ENCODE assay signal across 8 cellular contexts in the genomic region with DNA sequence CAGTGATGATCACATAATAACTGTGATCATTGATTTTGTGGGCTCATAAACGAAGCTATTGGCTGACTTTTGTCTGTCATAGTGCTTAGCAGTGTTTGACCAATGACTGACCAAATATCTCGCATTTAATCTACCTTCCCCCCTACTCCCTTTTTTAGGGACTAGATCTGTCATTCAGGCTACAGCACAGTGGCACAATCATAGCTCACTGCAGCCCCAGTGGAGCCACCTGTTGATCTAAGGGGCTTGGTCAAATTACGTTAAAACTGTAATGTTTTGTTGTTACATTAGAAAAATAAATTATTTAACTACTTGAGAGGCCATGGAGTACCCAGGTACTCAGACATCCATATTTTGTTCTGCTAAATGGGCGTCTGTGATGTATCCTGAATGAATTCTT. TPM values are rescaled to one million over a fixed set of nuclear protein-coding genes. Genes with fewer than 3 reads are reported as not detected.
A peak's percentile ranks its signal among the peaks of the same experiment; 100 is the strongest.
DNase-seq lines count a peak whose midpoint lies in the region; TF ChIP-seq lines count a peak whose summit lies in the region.

No MANE protein-coding gene starts in this region.

- CTCF ChIA-PET in activated CD4-positive, alpha-beta T cell treated with anti-CD3 and anti-CD28 coated beads, Interleukin-2, amount 10 ng/mL, durations not matched to agents 7 days and 5 days (lab: Charles Lee): no interaction called here

- peak overlapping the region; percentile 89 to 98 for H3K9ac ChIP-seq in stomach smooth muscle (ENCODE audit: low read length in 2 of 2)

- peaks cover 22% of the 10 kb centered on the region for H3K4me1 Mint-ChIP-seq in activated CD4-positive, alpha-beta T cell treated with anti-CD3 and anti-CD28 coated beads, Interleukin-2, amount 10 ng/mL, durations not matched to agents 7 days and 5 days
- H3K4me1 Mint-ChIP-seq in T-helper 1 cell treated with Interleukin-12 subunit alpha and Interleukin-12 subunit beta and Interleukin-4 antibody, amounts not matched to agents 30 μg/mL and 1 μg/mL, for 36 hours (ENCODE audit: low read depth): peaks cover 13% of the 10 kb centered on the region
- peaks cover 5% of the 10 kb centered on the region for H3K4me1 Mint-ChIP-seq in glutamatergic neuron (ENCODE audit: low read depth, unreplicated experiment)

- H3K4me1 ChIP-seq in stomach smooth muscle (ENCODE audit: control insufficient read depth, insufficient read depth, low read length): peaks cover 10% of the 10 kb centered on the region

- no peaks in the 10 kb centered on the region for H3K27me3 ChIP-seq in stomach smooth muscle (ENCODE audit: control insufficient read depth in 1 of 2, insufficient read depth in 2 of 2, low read length in 2 of 2)

- no peaks in the 10 kb centered on the region for H3K9me3 ChIP-seq in stomach smooth muscle (ENCODE audit: control insufficient read depth in 2 of 2, low read length in 2 of 2)

- H3K4me3 ChIP-seq in stomach smooth muscle (ENCODE audit: low read length in 2 of 2): peak overlapping the region; percentile 80 to 88

- TF ChIP-seq CTCF in glutamatergic neuron (IDR thresholded peaks at IDR 0.05; ENCODE audit: partially characterized antibody, unreplicated experiment): no peak

- no peaks in the 10 kb centered on the region for H3K9me3 Mint-ChIP-seq in activated CD4-positive, alpha-beta T cell treated with anti-CD3 and anti-CD28 coated beads, Interleukin-2, amount 10 ng/mL, durations not matched to agents 7 days and 5 days
- H3K9me3 Mint-ChIP-seq in T-helper 1 cell treated with Interleukin-12 subunit alpha and Interleukin-12 subunit beta and Interleukin-4 antibody, amounts not matched to agents 30 μg/mL and 1 μg/mL, for 36 hours: no peaks in the 10 kb centered on the region
- no peaks in the 10 kb centered on the region for H3K9me3 Mint-ChIP-seq in glutamatergic neuron (ENCODE audit: unreplicated experiment)

- H3K27me3 Mint-ChIP-seq in activated CD4-positive, alpha-beta T cell treated with anti-CD3 and anti-CD28 coated beads, Interleukin-2, amount 10 ng/mL, durations not matched to agents 7 days and 5 days: peaks cover 7% of the 10 kb centered on the region
- peaks cover 15% of the 10 kb centered on the region for H3K27me3 Mint-ChIP-seq in T-helper 1 cell treated with Interleukin-12 subunit alpha and Interleukin-12 subunit beta and Interleukin-4 antibody, amounts not matched to agents 30 μg/mL and 1 μg/mL, for 36 hours (ENCODE audit: low read depth)
- H3K27me3 Mint-ChIP-seq in glutamatergic neuron (ENCODE audit: unreplicated experiment): peaks cover 4% of the 10 kb centered on the region

- H3K36me3 Mint-ChIP-seq in activated CD4-positive, alpha-beta T cell treated with anti-CD3 and anti-CD28 coated beads, Interleukin-2, amount 10 ng/mL, durations not matched to agents 7 days and 5 days (ENCODE audit: low read depth): peaks cover 5% of the 10 kb centered on the region
- no peaks in the 10 kb centered on the region for H3K36me3 Mint-ChIP-seq in T-helper 1 cell treated with Interleukin-12 subunit alpha and Interleukin-12 subunit beta and Interleukin-4 antibody, amounts not matched to agents 30 μg/mL and 1 μg/mL, for 36 hours (ENCODE audit: low read depth)
- no peaks in the 10 kb centered on the region for H3K36me3 Mint-ChIP-seq in glutamatergic neuron (ENCODE audit: unreplicated experiment)

- peak overlapping the region; percentile 87 for H3K4me3 Mint-ChIP-seq in activated CD4-positive, alpha-beta T cell treated with anti-CD3 and anti-CD28 coated beads, Interleukin-2, amount 10 ng/mL, durations not matched to agents 7 days and 5 days
- peak overlapping the region; percentile 34 for H3K4me3 Mint-ChIP-seq in T-helper 1 cell treated with Interleukin-12 subunit alpha and Interleukin-12 subunit beta and Interleukin-4 antibody, amounts not matched to agents 30 μg/mL and 1 μg/mL, for 36 hours
- H3K4me3 Mint-ChIP-seq in glutamatergic neuron (ENCODE audit: unreplicated experiment): peak overlapping the region; percentile 86

- H3K27ac ChIP-seq in stomach smooth muscle (ENCODE audit: low read length): peak overlapping the region; percentile 94

- H3K36me3 ChIP-seq in stomach smooth muscle (ENCODE audit: control insufficient read depth in 2 of 2, insufficient read depth in 2 of 2, low read length in 2 of 2): no peaks in the 10 kb centered on the region

- peak overlapping the region; percentile 96 for H3K27ac Mint-ChIP-seq in activated CD4-positive, alpha-beta T cell treated with anti-CD3 and anti-CD28 coated beads, Interleukin-2, amount 10 ng/mL, durations not matched to agents 7 days and 5 days
- peak overlapping the region; percentile 67 for H3K27ac Mint-ChIP-seq in T-helper 1 cell treated with Interleukin-12 subunit alpha and Interleukin-12 subunit beta and Interleukin-4 antibody, amounts not matched to agents 30 μg/mL and 1 μg/mL, for 36 hours
- H3K27ac Mint-ChIP-seq in glutamatergic neuron (ENCODE audit: unreplicated experiment): peak overlapping the region; percentile 96

- DNase-seq in activated CD4-positive, alpha-beta T cell treated with anti-CD3 and anti-CD28 coated beads, Interleukin-2, amount 10 ng/mL, durations not matched to agents 7 days and 5 days: no peak
- no peak for DNase-seq in activated CD4-positive, alpha-beta T cell treated with anti-CD3 and anti-CD28 coated beads, Interleukin-2, amount 50 U/mL, for 48 hours
- DNase-seq in glutamatergic neuron: no peak
- no peak for DNase-seq in activated CD8-positive, alpha-beta memory T cell treated with anti-CD3 and anti-CD28 coated beads for 24 hours
- no peak for DNase-seq in NCI-H510A (lab: John Stamatoyannopoulos, UW)
- DNase-seq in H4 (ENCODE audit: low spot score): no peak

- POLR2A ChIA-PET in activated CD4-positive, alpha-beta T cell treated with anti-CD3 and anti-CD28 coated beads, Interleukin-2, amount 10 ng/mL, durations not matched to agents 7 days and 5 days (lab: Charles Lee): no interaction called here

RNA-seq across cellular contexts. Expression of gene FUNDC2, which starts 1.5 kb away (rescaled TPM):
- total RNA-seq in activated CD4-positive, alpha-beta T cell treated with anti-CD3 and anti-CD28 coated beads, Interleukin-2, amount 10 ng/mL, durations not matched to agents 7 days and 5 days: 10 to 100 TPM; 58.4 to 61.3 TPM
- total RNA-seq in glutamatergic neuron (ENCODE audit: unreplicated experiment): 83.9 TPM
- total RNA-seq in H4 (2014; rRNA removed; shearing (Covaris generic)): 61.2 and 73.0 TPM in 2 replicates

RNA-seq across cellular contexts. Expression of gene F8, which starts 5.7 kb away (rescaled TPM):
- total RNA-seq in activated CD4-positive, alpha-beta T cell treated with anti-CD3 and anti-CD28 coated beads, Interleukin-2, amount 10 ng/mL, durations not matched to agents 7 days and 5 days: 1 to 10 TPM; 3.9 to 4.6 TPM
- 1.8 TPM for total RNA-seq in glutamatergic neuron (ENCODE audit: unreplicated experiment)
- total RNA-seq in H4 (2014; rRNA removed; shearing (Covaris generic)): 2.5 and 2.8 TPM in 2 replicates

RNA-seq across cellular contexts. Expression of gene CMC4, which starts 42.7 kb away (rescaled TPM):
- 1 to 10 TPM; 4.7 to 5.6 TPM for total RNA-seq in activated CD4-positive, alpha-beta T cell treated with anti-CD3 and anti-CD28 coated beads, Interleukin-2, amount 10 ng/mL, durations not matched to agents 7 days and 5 days
- 1.8 TPM for total RNA-seq in glutamatergic neuron (ENCODE audit: unreplicated experiment)
- total RNA-seq in H4 (2014; rRNA removed; shearing (Covaris generic)): 20.4 and 29.7 TPM in 2 replicates

RNA-seq across cellular contexts. Expression of gene MTCP1, which starts 42.7 kb away (rescaled TPM):
- total RNA-seq in activated CD4-positive, alpha-beta T cell treated with anti-CD3 and anti-CD28 coated beads, Interleukin-2, amount 10 ng/mL, durations not matched to agents 7 days and 5 days: 10 to 100 TPM; 18.1 to 19.6 TPM
- 9.5 TPM for total RNA-seq in glutamatergic neuron (ENCODE audit: unreplicated experiment)
- 4.1 and 4.5 TPM in 2 replicates for total RNA-seq in H4 (2014; rRNA removed; shearing (Covaris generic))

RNA-seq across cellular contexts. Expression of gene BRCC3, which starts 43.1 kb away (rescaled TPM):
- total RNA-seq in activated CD4-positive, alpha-beta T cell treated with anti-CD3 and anti-CD28 coated beads, Interleukin-2, amount 10 ng/mL, durations not matched to agents 7 days and 5 days: 10 to 100 TPM; 28.2 to 30.6 TPM
- total RNA-seq in glutamatergic neuron (ENCODE audit: unreplicated experiment): 21.9 TPM
- total RNA-seq in H4 (2014; rRNA removed; shearing (Covaris generic)): 7.5 and 10.2 TPM in 2 replicates

Comparison
In these comparisons a context has a peak if more than half of its experiments do, and no peak if none do; other contexts are left out.
1. H3K4me3 Mint-ChIP-seq: peak in every context shown above with its lines; median percentile 87 in activated CD4-positive, alpha-beta T cell treated with anti-CD3 and anti-CD28 coated beads, Interleukin-2, amount 10 ng/mL, durations not matched to agents 7 days and 5 days; 86 in glutamatergic neuron; 34 in T-helper 1 cell treated with Interleukin-12 subunit alpha and Interleukin-12 subunit beta and Interleukin-4 antibody, amounts not matched to agents 30 μg/mL and 1 μg/mL, for 36 hours.